Comparison of ENCODE assay signal across 1 cellular context in genomic region chr17:43216762-43217613, GRCh38.
TF ChIP-seq lines count a peak whose summit lies in the region.

No MANE protein-coding gene starts in this region.

TF ChIP-seq in HepG2, 621 proteins besides CTCF, POLR2A, EP300 and RAD21 (continued from another document and continues in another):
- TF ChIP-seq ZNF276 (CRISPR knock-in tag; IDR thresholded peaks at IDR 0.05; ENCODE audit: low read depth): peak; percentile 77; the same call in 1 of the 2 replicates
- no peak; the same call in none of the 2 replicates for TF ChIP-seq ZNF121 (CRISPR knock-in tag; IDR thresholded peaks at IDR 0.05)
- peak; percentile 57; the same call in 1 of the 2 replicates for TF ChIP-seq ZNF224 (CRISPR knock-in tag; IDR thresholded peaks at IDR 0.05)
- TF ChIP-seq CSRNP1 (CRISPR knock-in tag; IDR thresholded peaks at IDR 0.05): peak; percentile 85; the same call in 1 of the 2 replicates
- TF ChIP-seq HINFP (CRISPR knock-in tag; IDR thresholded peaks at IDR 0.05; ENCODE audit: low read depth): peak; percentile 85; the same call in 1 of the 2 replicates
- no peak for TF ChIP-seq TRIM24 (CRISPR knock-in tag; IDR thresholded peaks at IDR 0.05)
- peak; percentile 74 for TF ChIP-seq ELF3 (CRISPR knock-in tag; IDR thresholded peaks at IDR 0.05)
- peak; percentile 95 for TF ChIP-seq MNT (IDR thresholded peaks at IDR 0.05)
- TF ChIP-seq ATM (IDR thresholded peaks at IDR 0.05; ENCODE audit: borderline replicate concordance): no peak
- TF ChIP-seq ZBTB7B (CRISPR knock-in tag; IDR thresholded peaks at IDR 0.05): peak; percentile 96
- no peak for TF ChIP-seq TOE1 (CRISPR knock-in tag; IDR thresholded peaks at IDR 0.05)
- TF ChIP-seq ZNF180 (CRISPR knock-in tag; IDR thresholded peaks at IDR 0.05; ENCODE audit: borderline replicate concordance, low read depth): no peak
- peak; percentile 57 for TF ChIP-seq BHLHE40 (IDR thresholded peaks at IDR 0.05; ENCODE audit: low read length)
- 0 out of 2 replicates have a peak, but pooled peaks have one; percentile 65 for TF ChIP-seq RERE (CRISPR knock-in tag; IDR thresholded peaks at IDR 0.05; ENCODE audit: low read depth)
- TF ChIP-seq NCOA5 (CRISPR knock-in tag; IDR thresholded peaks at IDR 0.05): no peak
- peak; percentile 65 for TF ChIP-seq GMEB1 (CRISPR knock-in tag; IDR thresholded peaks at IDR 0.05; ENCODE audit: borderline replicate concordance)
- TF ChIP-seq PAXIP1 (CRISPR knock-in tag; conservative IDR thresholded peaks at IDR 0.05): peak; percentile 100
- TF ChIP-seq TFE3 (CRISPR knock-in tag; IDR thresholded peaks at IDR 0.05): peak; percentile 73; the same call in 1 of the 2 replicates
- peak; percentile 81 for TF ChIP-seq TFDP1 (CRISPR knock-in tag; IDR thresholded peaks at IDR 0.05; ENCODE audit: borderline replicate concordance)
- 0 out of 2 replicates have a peak, but pooled peaks have one; percentile 58 for TF ChIP-seq ZBTB49 (CRISPR knock-in tag; IDR thresholded peaks at IDR 0.05; ENCODE audit: borderline replicate concordance)
- TF ChIP-seq STAT5B (CRISPR knock-in tag; IDR thresholded peaks at IDR 0.05): peak; percentile 54; the same call in 1 of the 2 replicates
- no peak for TF ChIP-seq ZNF34 (CRISPR knock-in tag; IDR thresholded peaks at IDR 0.05; ENCODE audit: borderline replicate concordance)
- TF ChIP-seq ZNF280B (CRISPR knock-in tag; IDR thresholded peaks at IDR 0.05; ENCODE audit: borderline replicate concordance): no peak
- TF ChIP-seq ZNF614 (CRISPR knock-in tag; IDR thresholded peaks at IDR 0.05; ENCODE audit: borderline replicate concordance): no peak; the same call in none of the 2 replicates
- no peak; the same call in 1 of the 2 replicates for TF ChIP-seq ZFP37 (CRISPR knock-in tag; IDR thresholded peaks at IDR 0.05; ENCODE audit: borderline replicate concordance)
